ENCODE assay signal across 4 cellular contexts in the genomic region with DNA sequence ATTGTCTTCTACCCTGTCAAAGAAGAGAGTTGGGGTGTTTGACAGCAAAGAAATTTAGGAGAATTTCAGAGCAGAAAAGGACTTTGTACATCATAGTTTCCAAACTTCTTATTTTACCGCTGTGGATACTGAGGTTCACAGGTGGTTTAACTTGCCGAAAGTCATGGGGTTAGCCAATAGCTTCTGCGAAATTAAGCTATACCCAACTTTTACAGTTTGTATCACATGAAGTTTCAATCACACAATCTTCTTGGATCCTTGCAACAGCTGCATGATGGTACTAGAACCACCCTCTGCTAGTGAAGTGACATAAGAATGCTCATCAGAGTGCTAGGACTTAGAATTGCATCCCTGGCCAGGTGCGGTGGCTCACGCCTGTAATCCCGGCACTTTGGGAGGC.
"Had no signal": no experiment of that assay in that cellular context is flagged by ENCODE, and none has a peak within 500 bp of the region (broad histone marks: within the 10 kb centered on the region; RNA-seq: fewer than 3 reads in every experiment).

No MANE protein-coding gene starts in this region.

- DNase-seq: H9, HCEC 1CT, IMR-90 had no signal

- H3K4me3 ChIP-seq: GM23338 had no signal

- H3K4me1 Mint-ChIP-seq: GM23338 had no signal

- H3K27ac Mint-ChIP-seq: GM23338, H9 had no signal

- H3K4me3 Mint-ChIP-seq: GM23338, H9 had no signal
